In the genomic region with DNA sequence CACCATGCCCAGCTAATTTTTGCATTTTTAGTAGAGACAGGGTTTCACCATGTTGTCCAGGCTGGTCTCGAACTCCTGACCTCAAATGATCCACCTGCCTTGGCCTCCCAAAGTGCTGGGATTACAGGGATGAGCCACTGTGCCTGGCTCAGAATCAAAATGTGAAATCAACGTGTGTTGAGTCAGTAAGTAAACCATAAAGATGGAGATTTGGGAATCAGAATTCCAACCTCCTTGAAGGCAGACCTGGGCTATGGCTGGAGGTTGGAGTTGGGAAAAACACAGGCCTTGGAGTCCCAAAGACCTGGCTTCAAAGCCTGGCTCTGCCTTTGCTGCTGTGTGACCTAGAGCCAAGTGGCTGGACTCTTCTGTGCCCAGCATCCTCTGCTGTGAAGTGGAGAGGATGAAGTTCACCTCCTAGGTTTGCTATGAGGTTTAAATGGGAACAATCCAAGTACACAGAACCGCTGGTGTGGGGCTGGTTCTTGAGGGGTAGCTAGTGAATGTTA, we compare ENCODE assay signal across 17 cellular contexts. TPM values are rescaled to one million over a fixed set of nuclear protein-coding genes. Genes with fewer than 3 reads are reported as not detected.
DNase-seq lines count a peak whose midpoint lies in the region; ATAC-seq and TF ChIP-seq lines count a peak whose summit lies in the region.
"Had no signal": no experiment of that assay in that cellular context is flagged by ENCODE, and none has a peak within 500 bp of the region (broad histone marks: within the 10 kb centered on the region; RNA-seq: fewer than 3 reads in every experiment).

No MANE protein-coding gene starts in this region.

- peaks cover 3% of the 10 kb centered on the region for H3K9me3 Mint-ChIP-seq in nephron progenitor cell
- H3K9me3 Mint-ChIP-seq: activated CD4-positive, alpha-beta memory T cell treated with anti-CD3 and anti-CD28 coated beads, Interleukin-2, amount 10 ng/mL, durations not matched to agents 7 days and 5 days; activated T-helper 17 cell treated with anti-CD3 and anti-CD28 coated beads, Interleukin-2, amount 50 U/mL, for 72 hours; H9; naive thymus-derived CD8-positive, alpha-beta T cell; stimulated activated naive CD8-positive, alpha-beta T cell treated with anti-CD3 and anti-CD28 coated beads, Interleukin-15, Interleukin-2, amounts not matched to agents 100 ng/mL and 50 ng/mL, for 24 hours had no signal

- H3K36me3 ChIP-seq in Peyer's patch (peaks cover 0 to 8% (median 0%) of the 10 kb centered on the region in 3 donors), testis (ENCODE audit: low read depth, missing control alignments) (no peaks in the 10 kb centered on the region)

- 70 to 86% methylated on average over 3 of the region's 3 CpGs for WGBS in testis, 2 donors

- TF ChIP-seq CTCF in Peyer's patch (IDR thresholded peaks at IDR 0.05) (no peak), fibroblast of mammary gland (conservative IDR thresholded peaks at IDR 0.05; ENCODE audit: control insufficient read depth, insufficient read depth, low read depth, low read length) (no peak), nephron progenitor cell (IDR thresholded peaks at IDR 0.05) (no peak), testis (IDR thresholded peaks at IDR 0.05) (no peak)

- H3K9me3 ChIP-seq in Peyer's patch (no peaks in the 10 kb centered on the region), testis (no peaks in the 10 kb centered on the region)

- peaks cover 4% of the 10 kb centered on the region for H3K27me3 Mint-ChIP-seq in nephron progenitor cell (ENCODE audit: low read depth, poor library complexity)

- H3K4me3 ChIP-seq in Peyer's patch (peak overlapping the region in 1 of 4 donors; percentile 30), fibroblast of mammary gland (ENCODE audit: control insufficient read depth, low read depth, low read length) (no peak overlapping the region), testis (no peak overlapping the region)
- H3K4me3 ChIP-seq: SK-N-MC had no signal

- no peak overlapping the region for H3K4me3 Mint-ChIP-seq in nephron progenitor cell
- H3K4me3 Mint-ChIP-seq: activated CD4-positive, alpha-beta memory T cell treated with anti-CD3 and anti-CD28 coated beads, Interleukin-2, amount 10 ng/mL, durations not matched to agents 7 days and 5 days; activated T-helper 17 cell treated with anti-CD3 and anti-CD28 coated beads, Interleukin-2, amount 50 U/mL, for 72 hours; H9; naive thymus-derived CD8-positive, alpha-beta T cell; stimulated activated naive CD8-positive, alpha-beta T cell treated with anti-CD3 and anti-CD28 coated beads, Interleukin-15, Interleukin-2, amounts not matched to agents 100 ng/mL and 50 ng/mL, for 24 hours had no signal

- ATAC-seq in GM19324 (IDR thresholded peaks at IDR 0.05; ENCODE audit: low FRiP score, unreplicated experiment): no peak
- ATAC-seq: activated T-helper 17 cell treated with anti-CD3 and anti-CD28 coated beads, Interleukin-2, amount 50 U/mL, for 72 hours; naive thymus-derived CD8-positive, alpha-beta T cell had no signal

- peaks cover 0 to 79% (median 34%) of the 10 kb centered on the region in 4 donors for H3K4me1 ChIP-seq in Peyer's patch
- peaks cover 43% of the 10 kb centered on the region for H3K4me1 ChIP-seq in testis

- intact Hi-C loops in testis (cut with DNase I; ENCODE audit: low total_unique reads): no loop called here

- peaks cover 25% of the 10 kb centered on the region for H3K36me3 Mint-ChIP-seq in nephron progenitor cell (ENCODE audit: low read depth)
- H3K36me3 Mint-ChIP-seq: naive thymus-derived CD8-positive, alpha-beta T cell had no signal

- DNase-seq in Peyer's patch: no peak
- DNase-seq in fibroblast of mammary gland (ENCODE audit: low read depth): peak; percentile 51
- DNase-seq in nephron progenitor cell: no peak
- DNase-seq in testis: no peak
- no peak for DNase-seq in kidney glomerular epithelial cell (lab: John Stamatoyannopoulos, UW)
- DNase-seq in effector CD8-positive, alpha-beta T cell (lab: John Stamatoyannopoulos, UW): no peak
- no peak for DNase-seq in dedifferentiated amniotic fluid mesenchymal stem cell (ENCODE audit: extremely low spot score)
- DNase-seq: activated CD4-positive, alpha-beta memory T cell treated with anti-CD3 and anti-CD28 coated beads, Interleukin-2, amount 10 ng/mL, durations not matched to agents 7 days and 5 days; DND-41; H9; NCI-H1092; NCI-H345 had no signal

- no peaks in the 10 kb centered on the region for H3K27me3 ChIP-seq in Peyer's patch
- H3K27me3 ChIP-seq in testis: no peaks in the 10 kb centered on the region

- H3K27ac ChIP-seq in Peyer's patch: peak overlapping the region; percentile 68 to 99 (median 86)
- H3K27ac ChIP-seq in testis: peak overlapping the region; percentile 84 to 92
- H3K27ac ChIP-seq: SK-N-MC had no signal

- TF ChIP-seq POLR2A in Peyer's patch (IDR thresholded peaks at IDR 0.05) (no peak), testis (IDR thresholded peaks at IDR 0.05) (no peak)

- H3K27ac Mint-ChIP-seq in nephron progenitor cell: peak overlapping the region; percentile 69
- H3K27ac Mint-ChIP-seq: activated CD4-positive, alpha-beta memory T cell treated with anti-CD3 and anti-CD28 coated beads, Interleukin-2, amount 10 ng/mL, durations not matched to agents 7 days and 5 days; activated T-helper 17 cell treated with anti-CD3 and anti-CD28 coated beads, Interleukin-2, amount 50 U/mL, for 72 hours had no signal

- peaks cover 48% of the 10 kb centered on the region for H3K4me1 Mint-ChIP-seq in nephron progenitor cell
- H3K4me1 Mint-ChIP-seq: activated T-helper 17 cell treated with anti-CD3 and anti-CD28 coated beads, Interleukin-2, amount 50 U/mL, for 72 hours had no signal

RNA-seq across cellular contexts. Expression of a gene that starts 10.2 kb away (rescaled TPM):
- total RNA-seq in Peyer's patch (100 to 1,000 TPM; 118 to 215 (median 177) TPM), testis (10 to 100 TPM; 58.4 to 76.6 TPM)
- 96.4 TPM for polyA plus RNA-seq in testis (ENCODE audit: insufficient read depth, low read depth, low replicate concordance)
